8 cellular contexts compared by ENCODE assay signal in the genomic region with DNA sequence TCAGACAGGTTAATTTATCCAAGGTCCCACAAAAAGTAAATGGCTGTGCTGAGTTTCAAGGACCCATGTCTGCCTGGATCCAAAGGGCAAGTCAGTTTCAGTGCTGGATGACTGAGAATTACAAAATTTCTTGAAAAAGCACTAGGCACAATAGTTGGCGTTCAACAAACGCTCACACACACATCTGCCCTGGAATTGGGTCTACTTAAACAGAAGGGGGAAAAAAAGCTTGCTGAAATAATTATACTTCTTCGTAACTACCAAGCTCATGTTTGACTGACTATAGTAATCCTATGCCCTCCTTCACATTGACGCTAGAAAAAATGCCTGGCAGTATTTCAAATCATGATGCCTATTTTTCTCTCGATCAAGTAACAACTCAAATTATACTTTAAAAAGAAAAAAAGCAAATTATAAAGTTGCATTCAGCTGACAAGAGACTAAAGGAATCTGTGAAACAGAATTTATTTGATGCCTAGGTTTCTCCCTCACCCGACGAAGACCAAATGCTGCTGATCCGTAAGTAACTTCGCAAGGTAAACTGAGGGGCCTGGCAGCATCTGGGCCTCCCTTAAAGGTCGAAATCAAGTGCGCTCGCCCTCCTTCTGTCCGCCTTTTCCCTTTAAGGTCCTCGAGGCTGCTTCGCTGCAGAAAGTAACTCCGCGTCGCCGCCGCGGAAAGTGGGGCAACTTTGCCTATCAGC. TPM values are rescaled to one million over a fixed set of nuclear protein-coding genes. Genes with fewer than 3 reads are reported as not detected.
DNase-seq lines count a peak whose midpoint lies in the region; ATAC-seq and TF ChIP-seq lines count a peak whose summit lies in the region.

No MANE protein-coding gene starts in this region.

- WGBS in lung, 2 donors = 9 to 11% methylated on average over 21 of the region's 21 CpGs
- WGBS in urinary bladder = 13% methylated on average over 21 of the region's 21 CpGs

- H3K27ac ChIP-seq in CD8-positive, alpha-beta T cell (ENCODE audit: low read depth, low read length) = peak overlapping the region; percentile 94
- H3K27ac ChIP-seq in breast epithelium (peak overlapping the region; percentile 97 to 100), lung (ENCODE audit: low read depth in 1 of 2, low read length in 1 of 2) (peak overlapping the region; percentile 96), urinary bladder (ENCODE audit: low read depth) (peak overlapping the region; percentile 99)

- peaks cover 44% of the 10 kb centered on the region for H3K4me1 Mint-ChIP-seq in CD8-positive, alpha-beta T cell (ENCODE audit: low read depth)

- H3K4me3 Mint-ChIP-seq in CD8-positive, alpha-beta T cell = peak overlapping the region; percentile 97

- H3K9me3 Mint-ChIP-seq in CD8-positive, alpha-beta T cell = no peaks in the 10 kb centered on the region

- H3K36me3 Mint-ChIP-seq in CD8-positive, alpha-beta T cell = peaks cover 9% of the 10 kb centered on the region

- peak overlapping the region; percentile 68 for H3K4me3 ChIP-seq in CD8-positive, alpha-beta T cell (ENCODE audit: low read depth, low read length)
- H3K4me3 ChIP-seq in breast epithelium = peak overlapping the region; percentile 79 to 93 (median 88)
- H3K4me3 ChIP-seq in lung = peak overlapping the region; percentile 92
- H3K4me3 ChIP-seq in urinary bladder (ENCODE audit: low read depth, low read length) = peak overlapping the region; percentile 83

- ATAC-seq in CD8-positive, alpha-beta T cell = no peak
- no peak for ATAC-seq in lung (ENCODE audit: insufficient read depth, low FRiP score)
- ATAC-seq in HG02981 (IDR thresholded peaks at IDR 0.05; ENCODE audit: unreplicated experiment) = no peak

- TF ChIP-seq POLR2A in breast epithelium (IDR thresholded peaks at IDR 0.05) = no peak

- H3K27me3 Mint-ChIP-seq in CD8-positive, alpha-beta T cell (ENCODE audit: low read depth) = no peaks in the 10 kb centered on the region

- CTCF ChIA-PET in CD8-positive, alpha-beta T cell (lab: Charles Lee) = interaction anchor here (1.1 to 3.3 kb wide), 4 partner anchors 11 to 68 kb away, joined by 3 to 12 read pairs (median 4); no protein-coding TSS in a partner anchor

- no peaks in the 10 kb centered on the region for H3K27me3 ChIP-seq in CD8-positive, alpha-beta T cell (ENCODE audit: insufficient read depth, low read length)
- no peaks in the 10 kb centered on the region for H3K27me3 ChIP-seq in breast epithelium
- H3K27me3 ChIP-seq in lung (ENCODE audit: control insufficient read depth, insufficient read depth) = no peaks in the 10 kb centered on the region

- peaks cover 23% of the 10 kb centered on the region for H3K4me1 ChIP-seq in CD8-positive, alpha-beta T cell (ENCODE audit: insufficient read depth, low read length)
- H3K4me1 ChIP-seq in breast epithelium (no peaks in the 10 kb centered on the region), lung (ENCODE audit: control insufficient read depth in 2 of 2, insufficient read depth in 2 of 2, low read length in 2 of 2) (peaks cover 0 to 3% of the 10 kb centered on the region in 2 donors), urinary bladder (ENCODE audit: insufficient read depth) (no peaks in the 10 kb centered on the region)

- intact Hi-C loops in CD8-positive, alpha-beta T cell (cut with DNase I, micrococcal nuclease) = loop anchor here (1.0 to 10.0 kb wide), 9 partner anchors 40 to 1986 kb away; a partner anchor contains a TSS
- intact Hi-C loops in breast epithelium (cut with DNase I; ENCODE audit: low total_unique reads) = no loop called here

- TF ChIP-seq CTCF in CD8-positive, alpha-beta T cell (IDR thresholded peaks at IDR 0.05) = no peak
- TF ChIP-seq CTCF in breast epithelium (IDR thresholded peaks at IDR 0.05) (no peak), lung (IDR thresholded peaks at IDR 0.05; ENCODE audit: control extremely low read depth, extremely low read depth) (no peak)

- no peak for DNase-seq in CD8-positive, alpha-beta T cell
- DNase-seq in Kasumi-1 (lab: John Stamatoyannopoulos, UW) (peak; percentile 23 to 38), breast epithelium (ENCODE audit: low spot score in 2 of 2) (no peak), lung (ENCODE audit: low spot score) (no peak), MV-4-11 (lab: John Stamatoyannopoulos, UW) (no peak)
- DNase-seq in NK-92 treated with Interleukin-12 subunit alpha and Interleukin-12 subunit beta, amount 100 ng/mL, for 24 hours (lab: John Stamatoyannopoulos, UW) = no peak

- POLR2A ChIA-PET in CD8-positive, alpha-beta T cell (lab: Charles Lee) = interaction anchor here (0.6 to 2.8 kb wide), 15 partner anchors 9 to 123 kb away, joined by 3 to 22 read pairs (median 4); no protein-coding TSS in a partner anchor

- peak overlapping the region; percentile 96 for H3K27ac Mint-ChIP-seq in CD8-positive, alpha-beta T cell

- H3K36me3 ChIP-seq in CD8-positive, alpha-beta T cell (ENCODE audit: insufficient read depth, low read length) = no peaks in the 10 kb centered on the region
- H3K36me3 ChIP-seq in breast epithelium (no peaks in the 10 kb centered on the region), lung (ENCODE audit: control insufficient read depth in 2 of 2, insufficient read depth in 2 of 2, low read length in 2 of 2) (no peaks in the 10 kb centered on the region), urinary bladder (ENCODE audit: insufficient read depth) (no peaks in the 10 kb centered on the region)

- no peaks in the 10 kb centered on the region for H3K9me3 ChIP-seq in CD8-positive, alpha-beta T cell (ENCODE audit: low read length)
- H3K9me3 ChIP-seq in breast epithelium (no peaks in the 10 kb centered on the region), lung (ENCODE audit: control insufficient read depth in 2 of 2, insufficient read depth in 1 of 2, low read length in 1 of 2) (no peaks in the 10 kb centered on the region)

RNA-seq across cellular contexts. Expression of a gene that starts 0.6 kb away (rescaled TPM):
- 10 to 100 TPM; 43.0 to 51.1 TPM for total RNA-seq in CD8-positive, alpha-beta T cell
- 10 to 100 TPM; 21.3 to 60.7 (median 34.4) TPM for total RNA-seq in breast epithelium
- total RNA-seq in lung = 100 to 1,000 TPM in 1 of 2 donors, 10 to 100 TPM in 1; 29.1 to 104 TPM
- polyA plus RNA-seq in lung = 10 to 100 TPM; 14.2 to 14.4 TPM
- total RNA-seq in urinary bladder = 68.3 TPM
- 10.1 TPM for polyA plus RNA-seq in urinary bladder

Comparison
In these comparisons a context has a peak if more than half of its experiments do, and no peak if none do; other contexts are left out.
1. DNase-seq: peak in Kasumi-1 (2 of 2); none in CD8-positive, alpha-beta T cell (0 of 7), breast epithelium (0 of 2), lung (single experiment), NK-92 treated with Interleukin-12 subunit alpha and Interleukin-12 subunit beta, amount 100 ng/mL, for 24 hours (single experiment) and MV-4-11 (single experiment).
2. Peak in every context shown above with its lines, with median percentiles within 50 percentile points of each other: H3K27ac ChIP-seq and H3K4me3 ChIP-seq.